ENCODE assay signal across 8 cellular contexts in genomic region chr9:4680178-4680535, GRCh38. TPM values are rescaled to one million over a fixed set of nuclear protein-coding genes. Genes with fewer than 3 reads are reported as not detected.
DNase-seq lines count a peak whose midpoint lies in the region; ATAC-seq and TF ChIP-seq lines count a peak whose summit lies in the region.

No MANE protein-coding gene starts in this region.

- H3K4me2 ChIP-seq in mammary epithelial cell (ENCODE audit: insufficient read depth, low read depth, low read length): peak overlapping the region; percentile 83

- no peak for DNase-seq in AG04449 (ENCODE audit: low read depth, low spot score)
- peak; percentile 37 for DNase-seq in mammary epithelial cell
- DNase-seq in lung microvascular endothelial cell (ENCODE audit: low read depth in 2 of 2): peak; percentile 32 to 37
- DNase-seq in Kasumi-1 (lab: John Stamatoyannopoulos, UW): no peak
- no peak for DNase-seq in MV-4-11 (lab: John Stamatoyannopoulos, UW)
- DNase-seq in chondrocyte (ENCODE audit: low spot score): no peak
- DNase-seq in NCI-H128 (lab: John Stamatoyannopoulos, UW; ENCODE audit: unreplicated experiment): no peak

- intact Hi-C loops in mammary epithelial cell (cut with micrococcal nuclease): no loop called here

- TF ChIP-seq CTCF in AG04449 (IDR thresholded peaks at IDR 0.05; ENCODE audit: insufficient read depth, low read length, missing control alignments) (no peak), mammary epithelial cell (conservative IDR thresholded peaks at IDR 0.05 in 1 of 2, IDR thresholded peaks at IDR 0.05 in 1 of 2; ENCODE audit: extremely low read depth in 1 of 2, insufficient read depth in 1 of 2, low read depth in 1 of 2, low read length in 2 of 2) (no peak), chondrocyte (IDR thresholded peaks at IDR 0.05) (no peak)

- no peaks in the 10 kb centered on the region for H3K27me3 ChIP-seq in mammary epithelial cell (ENCODE audit: insufficient read depth, low read length)

- peaks cover 50% of the 10 kb centered on the region for H3K79me2 ChIP-seq in mammary epithelial cell (ENCODE audit: insufficient read depth, low read length)

- POLR2A ChIA-PET in AG04449 (lab: Yijun Ruan, JAX): no interaction called here

- H3K9me3 ChIP-seq in mammary epithelial cell (replicated peaks; ENCODE audit: insufficient read depth, low read length): no peaks in the 10 kb centered on the region

- ATAC-seq in HG03097 (IDR thresholded peaks at IDR 0.05; ENCODE audit: low FRiP score, unreplicated experiment): peak; percentile 10

- peaks cover 12% of the 10 kb centered on the region for H3K4me1 Mint-ChIP-seq in chondrocyte (ENCODE audit: low read depth)

- no peaks in the 10 kb centered on the region for H3K27me3 Mint-ChIP-seq in chondrocyte (ENCODE audit: low read depth)

- H3K4me3 Mint-ChIP-seq in chondrocyte (ENCODE audit: unreplicated experiment): no peak overlapping the region

- CTCF ChIA-PET in AG04449 (lab: Yijun Ruan, JAX): interaction anchor here (0.6 to 1.8 kb wide), 2 partner anchors 12 to 29 kb away, joined by 3 to 5 read pairs; no protein-coding TSS in a partner anchor
- CTCF ChIA-PET in mammary epithelial cell (lab: Charles Lee; ENCODE audit: low non-redundant PET): no interaction called here

- H3K4me3 ChIP-seq in AG04449 (ENCODE audit: low read depth, low read length): peak overlapping the region; percentile 91
- H3K4me3 ChIP-seq in mammary epithelial cell (replicated peaks in 1 of 3; ENCODE audit: insufficient read depth in 1 of 3, low read depth in 2 of 3, low read length in 3 of 3): peak overlapping the region; percentile 76 to 83 (median 82)

- peak overlapping the region; percentile 82 for H3K9ac ChIP-seq in mammary epithelial cell (ENCODE audit: insufficient read depth, low read length)

- dilution Hi-C loops in mammary epithelial cell (cut with HindIII; ENCODE audit: low sequenced_read_pairs): no loop called here

- 2% methylated on average over 10 of the region's 10 CpGs for WGBS in mammary epithelial cell (ENCODE audit: low coverage, missing lambda C conversion rate)

- H3K9me3 Mint-ChIP-seq in chondrocyte (ENCODE audit: low read depth): no peaks in the 10 kb centered on the region

- BruUV-seq in mammary epithelial cell (replicated peaks; lab: Mats Ljungman, UMichigan): no TSS peak

- peaks cover 10% of the 10 kb centered on the region for H3K4me1 ChIP-seq in mammary epithelial cell (ENCODE audit: insufficient read depth, low read length)

- no peak overlapping the region for H3K27ac Mint-ChIP-seq in chondrocyte (ENCODE audit: unreplicated experiment)

- H3K36me3 ChIP-seq in mammary epithelial cell (ENCODE audit: insufficient read depth, low read length): peaks cover 1% of the 10 kb centered on the region

- peaks cover 4% of the 10 kb centered on the region for H3K36me3 Mint-ChIP-seq in chondrocyte (ENCODE audit: low read depth)

- H2AFZ ChIP-seq in mammary epithelial cell (ENCODE audit: low read depth, low read length): peak overlapping the region; percentile 92

- H3K27ac ChIP-seq in mammary epithelial cell (ENCODE audit: insufficient read depth, low read depth, low read length): peak overlapping the region; percentile 71

- H4K20me1 ChIP-seq in mammary epithelial cell (ENCODE audit: insufficient read depth, low read length): no peaks in the 10 kb centered on the region

- in situ Hi-C loops in mammary epithelial cell (cut with MboI; ENCODE audit: low sequenced_read_pairs in 2 of 2): no loop called here

RNA-seq across cellular contexts. Expression of gene CDC37L1, which starts 0.8 kb away (rescaled TPM):
- total RNA-seq in mammary epithelial cell (10 to 100 TPM; 19.0 to 20.2 TPM), lung microvascular endothelial cell (3.9 and 6.5 TPM in 2 replicates), chondrocyte (15.9 to 19.4 TPM (median 17.0 TPM) in 3 replicates)
- polyA plus RNA-seq in mammary epithelial cell: 7.7 TPM
- 2.3 TPM for polyA minus RNA-seq in mammary epithelial cell

RNA-seq across cellular contexts. Expression of gene SPATA6L, which starts 13.9 kb away (rescaled TPM):
- total RNA-seq in mammary epithelial cell (1 to 10 TPM in 1 of 2 donors, under 1 TPM in 1; 0.85 to 4.3 TPM), lung microvascular endothelial cell (2.8 and 6.5 TPM in 2 replicates), chondrocyte (0.35 to 0.65 TPM (median 0.46 TPM) in 3 replicates)
- 0.91 TPM for polyA plus RNA-seq in mammary epithelial cell
- 1.4 TPM for polyA minus RNA-seq in mammary epithelial cell

RNA-seq across cellular contexts. Expression of gene PLPP6, which starts 18.1 kb away (rescaled TPM):
- total RNA-seq in mammary epithelial cell (10 to 100 TPM; 10.9 to 12.0 TPM), lung microvascular endothelial cell (4.4 and 7.3 TPM in 2 replicates), chondrocyte (4.3 to 5.9 TPM (median 5.0 TPM) in 3 replicates)
- polyA plus RNA-seq in mammary epithelial cell: 5.3 TPM
- polyA minus RNA-seq in mammary epithelial cell: 5.6 TPM

Comparison
In these comparisons a context has a peak if more than half of its experiments do, and no peak if none do; other contexts are left out.
1. DNase-seq: peak in mammary epithelial cell (single experiment) and lung microvascular endothelial cell (2 of 2); none in AG04449 (single experiment), Kasumi-1 (0 of 2), MV-4-11 (single experiment), chondrocyte (single experiment) and NCI-H128 (single experiment).